Comparison of ENCODE assay signal across 1 cellular context in the genomic region with DNA sequence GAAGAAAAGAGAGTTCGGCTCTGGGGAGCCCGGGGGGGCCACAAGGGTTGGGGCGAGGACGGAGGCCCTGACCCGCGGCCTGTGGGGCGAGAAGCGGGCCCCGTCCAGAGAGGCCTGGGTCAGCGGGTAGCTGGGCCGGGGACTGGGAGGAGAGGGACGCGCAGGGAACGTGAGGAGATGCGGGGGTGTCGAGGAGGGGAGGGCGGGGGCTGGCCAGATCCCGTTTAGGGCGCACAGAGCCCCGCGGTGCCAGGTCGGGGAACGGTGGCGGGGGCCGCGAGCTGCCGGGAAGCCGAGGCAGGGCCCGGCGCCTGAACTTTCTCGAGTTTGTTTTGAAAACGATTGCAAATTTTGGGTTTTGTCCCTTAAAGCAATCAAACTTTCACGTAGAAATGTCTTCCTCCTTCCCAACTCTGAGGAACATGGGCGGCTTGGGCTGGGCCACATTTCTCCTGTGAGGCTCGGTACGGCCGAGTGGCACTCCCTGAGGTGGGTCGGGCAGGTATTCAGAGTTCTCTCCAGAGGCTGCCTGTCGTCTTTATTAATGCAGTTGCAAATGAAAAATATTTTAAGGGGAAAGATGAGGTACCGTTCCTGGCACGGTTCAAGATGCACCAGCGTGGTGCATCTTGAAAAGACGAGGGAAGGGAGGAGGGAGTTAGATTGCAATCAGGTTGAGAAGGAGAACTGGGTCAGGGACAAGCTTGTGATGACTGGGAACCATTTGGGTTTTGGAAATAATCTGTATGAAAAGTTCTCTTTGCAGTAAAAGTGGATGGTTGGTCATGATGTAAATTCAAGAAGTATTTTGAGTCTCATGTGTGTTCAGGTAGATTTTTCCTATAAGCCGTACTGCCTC.
TF ChIP-seq lines count a peak whose summit lies in the region.

No MANE protein-coding gene starts in this region.

TF ChIP-seq in GM23338, 12 proteins besides CTCF, POLR2A, EP300 and RAD21 (continued from another document):
- TF ChIP-seq, protein P1, sequence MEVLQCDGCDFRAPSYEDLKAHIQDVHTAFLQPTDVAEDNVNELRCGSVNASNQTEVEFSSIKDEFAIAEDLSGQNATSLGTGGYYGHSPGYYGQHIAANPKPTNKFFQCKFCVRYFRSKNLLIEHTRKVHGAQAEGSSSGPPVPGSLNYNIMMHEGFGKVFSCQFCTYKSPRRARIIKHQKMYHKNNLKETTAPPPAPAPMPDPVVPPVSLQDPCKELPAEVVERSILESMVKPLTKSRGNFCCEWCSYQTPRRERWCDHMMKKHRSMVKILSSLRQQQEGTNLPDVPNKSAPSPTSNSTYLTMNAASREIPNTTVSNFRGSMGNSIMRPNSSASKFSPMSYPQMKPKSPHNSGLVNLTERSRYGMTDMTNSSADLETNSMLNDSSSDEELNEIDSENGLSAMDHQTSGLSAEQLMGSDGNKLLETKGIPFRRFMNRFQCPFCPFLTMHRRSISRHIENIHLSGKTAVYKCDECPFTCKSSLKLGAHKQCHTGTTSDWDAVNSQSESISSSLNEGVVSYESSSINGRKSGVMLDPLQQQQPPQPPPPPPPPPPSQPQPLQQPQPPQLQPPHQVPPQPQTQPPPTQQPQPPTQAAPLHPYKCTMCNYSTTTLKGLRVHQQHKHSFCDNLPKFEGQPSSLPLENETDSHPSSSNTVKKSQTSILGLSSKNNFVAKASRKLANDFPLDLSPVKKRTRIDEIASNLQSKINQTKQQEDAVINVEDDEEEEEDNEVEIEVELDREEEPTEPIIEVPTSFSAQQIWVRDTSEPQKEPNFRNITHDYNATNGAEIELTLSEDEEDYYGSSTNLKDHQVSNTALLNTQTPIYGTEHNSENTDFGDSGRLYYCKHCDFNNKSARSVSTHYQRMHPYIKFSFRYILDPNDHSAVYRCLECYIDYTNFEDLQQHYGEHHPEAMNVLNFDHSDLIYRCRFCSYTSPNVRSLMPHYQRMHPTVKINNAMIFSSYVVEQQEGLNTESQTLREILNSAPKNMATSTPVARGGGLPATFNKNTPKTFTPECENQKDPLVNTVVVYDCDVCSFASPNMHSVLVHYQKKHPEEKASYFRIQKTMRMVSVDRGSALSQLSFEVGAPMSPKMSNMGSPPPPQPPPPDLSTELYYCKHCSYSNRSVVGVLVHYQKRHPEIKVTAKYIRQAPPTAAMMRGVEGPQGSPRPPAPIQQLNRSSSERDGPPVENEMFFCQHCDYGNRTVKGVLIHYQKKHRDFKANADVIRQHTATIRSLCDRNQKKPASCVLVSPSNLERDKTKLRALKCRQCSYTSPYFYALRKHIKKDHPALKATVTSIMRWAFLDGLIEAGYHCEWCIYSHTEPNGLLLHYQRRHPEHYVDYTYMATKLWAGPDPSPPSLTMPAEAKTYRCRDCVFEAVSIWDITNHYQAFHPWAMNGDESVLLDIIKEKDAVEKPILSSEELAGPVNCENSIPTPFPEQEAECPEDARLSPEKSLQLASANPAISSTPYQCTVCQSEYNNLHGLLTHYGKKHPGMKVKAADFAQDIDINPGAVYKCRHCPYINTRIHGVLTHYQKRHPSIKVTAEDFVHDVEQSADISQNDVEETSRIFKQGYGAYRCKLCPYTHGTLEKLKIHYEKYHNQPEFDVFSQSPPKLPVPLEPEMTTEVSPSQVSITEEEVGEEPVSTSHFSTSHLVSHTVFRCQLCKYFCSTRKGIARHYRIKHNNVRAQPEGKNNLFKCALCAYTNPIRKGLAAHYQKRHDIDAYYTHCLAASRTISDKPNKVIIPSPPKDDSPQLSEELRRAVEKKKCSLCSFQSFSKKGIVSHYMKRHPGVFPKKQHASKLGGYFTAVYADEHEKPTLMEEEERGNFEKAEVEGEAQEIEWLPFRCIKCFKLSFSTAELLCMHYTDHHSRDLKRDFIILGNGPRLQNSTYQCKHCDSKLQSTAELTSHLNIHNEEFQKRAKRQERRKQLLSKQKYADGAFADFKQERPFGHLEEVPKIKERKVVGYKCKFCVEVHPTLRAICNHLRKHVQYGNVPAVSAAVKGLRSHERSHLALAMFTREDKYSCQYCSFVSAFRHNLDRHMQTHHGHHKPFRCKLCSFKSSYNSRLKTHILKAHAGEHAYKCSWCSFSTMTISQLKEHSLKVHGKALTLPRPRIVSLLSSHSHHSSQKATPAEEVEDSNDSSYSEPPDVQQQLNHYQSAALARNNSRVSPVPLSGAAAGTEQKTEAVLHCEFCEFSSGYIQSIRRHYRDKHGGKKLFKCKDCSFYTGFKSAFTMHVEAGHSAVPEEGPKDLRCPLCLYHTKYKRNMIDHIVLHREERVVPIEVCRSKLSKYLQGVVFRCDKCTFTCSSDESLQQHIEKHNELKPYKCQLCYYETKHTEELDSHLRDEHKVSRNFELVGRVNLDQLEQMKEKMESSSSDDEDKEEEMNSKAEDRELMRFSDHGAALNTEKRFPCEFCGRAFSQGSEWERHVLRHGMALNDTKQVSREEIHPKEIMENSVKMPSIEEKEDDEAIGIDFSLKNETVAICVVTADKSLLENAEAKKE (CRISPR knock-in tag; IDR thresholded peaks at IDR 0.05): no peak
- no peak for TF ChIP-seq CREB1 (CRISPR knock-in tag; IDR thresholded peaks at IDR 0.05; ENCODE audit: low read depth)
- no peak for TF ChIP-seq EZH2 (IDR thresholded peaks at IDR 0.05; ENCODE audit: low read depth, unreplicated experiment)
- no peak for TF ChIP-seq JUNB (IDR thresholded peaks at IDR 0.05; ENCODE audit: unreplicated experiment)
- TF ChIP-seq, protein P2, sequence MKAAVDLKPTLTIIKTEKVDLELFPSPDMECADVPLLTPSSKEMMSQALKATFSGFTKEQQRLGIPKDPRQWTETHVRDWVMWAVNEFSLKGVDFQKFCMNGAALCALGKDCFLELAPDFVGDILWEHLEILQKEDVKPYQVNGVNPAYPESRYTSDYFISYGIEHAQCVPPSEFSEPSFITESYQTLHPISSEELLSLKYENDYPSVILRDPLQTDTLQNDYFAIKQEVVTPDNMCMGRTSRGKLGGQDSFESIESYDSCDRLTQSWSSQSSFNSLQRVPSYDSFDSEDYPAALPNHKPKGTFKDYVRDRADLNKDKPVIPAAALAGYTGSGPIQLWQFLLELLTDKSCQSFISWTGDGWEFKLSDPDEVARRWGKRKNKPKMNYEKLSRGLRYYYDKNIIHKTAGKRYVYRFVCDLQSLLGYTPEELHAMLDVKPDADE (IDR thresholded peaks at IDR 0.05): no peak
- TF ChIP-seq EZH2phosphoT487 (IDR thresholded peaks at IDR 0.05; ENCODE audit: unreplicated experiment): no peak
- TF ChIP-seq STAT1 (IDR thresholded peaks at IDR 0.05; ENCODE audit: unreplicated experiment): no peak
- no peak for TF ChIP-seq NANOG (IDR thresholded peaks at IDR 0.05; ENCODE audit: borderline replicate concordance)
- TF ChIP-seq ZNF114 (CRISPR knock-in tag; IDR thresholded peaks at IDR 0.05): no peak
- no peak for TF ChIP-seq POLR2AphosphoS5 (IDR thresholded peaks at IDR 0.05; ENCODE audit: low read depth)
- TF ChIP-seq, protein P3, sequence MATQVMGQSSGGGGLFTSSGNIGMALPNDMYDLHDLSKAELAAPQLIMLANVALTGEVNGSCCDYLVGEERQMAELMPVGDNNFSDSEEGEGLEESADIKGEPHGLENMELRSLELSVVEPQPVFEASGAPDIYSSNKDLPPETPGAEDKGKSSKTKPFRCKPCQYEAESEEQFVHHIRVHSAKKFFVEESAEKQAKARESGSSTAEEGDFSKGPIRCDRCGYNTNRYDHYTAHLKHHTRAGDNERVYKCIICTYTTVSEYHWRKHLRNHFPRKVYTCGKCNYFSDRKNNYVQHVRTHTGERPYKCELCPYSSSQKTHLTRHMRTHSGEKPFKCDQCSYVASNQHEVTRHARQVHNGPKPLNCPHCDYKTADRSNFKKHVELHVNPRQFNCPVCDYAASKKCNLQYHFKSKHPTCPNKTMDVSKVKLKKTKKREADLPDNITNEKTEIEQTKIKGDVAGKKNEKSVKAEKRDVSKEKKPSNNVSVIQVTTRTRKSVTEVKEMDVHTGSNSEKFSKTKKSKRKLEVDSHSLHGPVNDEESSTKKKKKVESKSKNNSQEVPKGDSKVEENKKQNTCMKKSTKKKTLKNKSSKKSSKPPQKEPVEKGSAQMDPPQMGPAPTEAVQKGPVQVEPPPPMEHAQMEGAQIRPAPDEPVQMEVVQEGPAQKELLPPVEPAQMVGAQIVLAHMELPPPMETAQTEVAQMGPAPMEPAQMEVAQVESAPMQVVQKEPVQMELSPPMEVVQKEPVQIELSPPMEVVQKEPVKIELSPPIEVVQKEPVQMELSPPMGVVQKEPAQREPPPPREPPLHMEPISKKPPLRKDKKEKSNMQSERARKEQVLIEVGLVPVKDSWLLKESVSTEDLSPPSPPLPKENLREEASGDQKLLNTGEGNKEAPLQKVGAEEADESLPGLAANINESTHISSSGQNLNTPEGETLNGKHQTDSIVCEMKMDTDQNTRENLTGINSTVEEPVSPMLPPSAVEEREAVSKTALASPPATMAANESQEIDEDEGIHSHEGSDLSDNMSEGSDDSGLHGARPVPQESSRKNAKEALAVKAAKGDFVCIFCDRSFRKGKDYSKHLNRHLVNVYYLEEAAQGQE (IDR thresholded peaks at IDR 0.05; ENCODE audit: unreplicated experiment): no peak
